ENCODE assay signal across 26 cellular contexts in genomic region chr14:67483599-67484270, GRCh38. TPM values are rescaled to one million over a fixed set of nuclear protein-coding genes. Genes with fewer than 3 reads are reported as not detected.
DNase-seq lines count a peak whose midpoint lies in the region; ATAC-seq, FAIRE-seq and TF ChIP-seq lines count a peak whose summit lies in the region.
"Had no signal": no experiment of that assay in that cellular context is flagged by ENCODE, and none has a peak within 500 bp of the region (broad histone marks: within the 10 kb centered on the region; RNA-seq: fewer than 3 reads in every experiment).

No MANE protein-coding gene starts in this region.

- CTCF ChIA-PET in activated naive CD4-positive, alpha-beta T cell treated with anti-CD3 and anti-CD28 coated beads, Interleukin-2, amount 10 ng/mL, durations not matched to agents 7 days and 5 days (lab: Charles Lee), result no interaction called here
- CTCF ChIA-PET in GM12878 (lab: Yijun Ruan, JAX), result no interaction called here

- no peak for ATAC-seq in GM12878
- ATAC-seq in left colon, result peak; percentile 27
- no peak for ATAC-seq in stimulated activated effector memory CD8-positive, alpha-beta T cell treated with anti-CD3 and anti-CD28 coated beads, Interleukin-12 subunit alpha, Interleukin-12 subunit beta, amount 100 ng/mL, for 72 hours
- no peak for ATAC-seq in HG03520 (IDR thresholded peaks at IDR 0.05; ENCODE audit: unreplicated experiment)
- no peak for ATAC-seq in HG02870 (IDR thresholded peaks at IDR 0.05; ENCODE audit: unreplicated experiment)
- ATAC-seq: activated CD4-positive, CD25-positive, alpha-beta regulatory T cell treated with anti-CD3 and anti-CD28 coated beads, Interleukin-2, amount 50 U/mL, for 24 hours; activated CD8-positive, alpha-beta T cell treated with anti-CD3 and anti-CD28 coated beads, Interleukin-2, amount 10 ng/mL, durations not matched to agents 7 days and 5 days; left lobe of liver had no signal

- H3K27me3 ChIP-seq in GM12878 (replicated peaks in 1 of 2; ENCODE audit: control insufficient read depth in 2 of 2, insufficient read depth in 2 of 2, low read length in 1 of 2), result no peaks in the 10 kb centered on the region
- H3K27me3 ChIP-seq: breast epithelium, stomach had no signal

- 87% methylated on average over 7 of the region's 7 CpGs for WGBS in GM12878 (ENCODE audit: insufficient coverage, insufficient replicate concordance, low lambda C conversion rate, missing lambda C conversion rate)

- peaks cover 4% of the 10 kb centered on the region; the same call in 2 of the 3 replicates for H3K9me3 ChIP-seq in GM12878 (replicated peaks; ENCODE audit: control insufficient read depth, insufficient read depth, low read length)
- H3K9me3 ChIP-seq: breast epithelium, stomach had no signal

- H3K4me2 ChIP-seq in GM12878 (ENCODE audit: control insufficient read depth, insufficient read depth), result peak overlapping the region; percentile 21; the same call in 1 of the 2 replicates
- H3K4me2 ChIP-seq: KMS-11, smooth muscle cell had no signal

- RAD21 ChIA-PET in GM12878 (lab: Charles Lee; ENCODE audit: unreplicated experiment), result no interaction called here

- no peak overlapping the region for H3K9ac ChIP-seq in GM12878 (ENCODE audit: control insufficient read depth, insufficient read depth, low read length)
- H3K9ac ChIP-seq: KMS-11 had no signal

- no peaks in the 10 kb centered on the region for H3K27me3 Mint-ChIP-seq in activated naive CD4-positive, alpha-beta T cell treated with anti-CD3 and anti-CD28 coated beads, Interleukin-2, amount 50 U/mL, for 24 hours
- peaks cover 10% of the 10 kb centered on the region for H3K27me3 Mint-ChIP-seq in activated naive CD4-positive, alpha-beta T cell treated with anti-CD3 and anti-CD28 coated beads, Interleukin-2, amount 10 ng/mL, durations not matched to agents 7 days and 5 days
- H3K27me3 Mint-ChIP-seq: type B pancreatic cell had no signal

- peaks cover 31% of the 10 kb centered on the region for H3K4me1 ChIP-seq in GM12878 (ENCODE audit: control insufficient read depth, insufficient read depth, low read length)
- H3K4me1 ChIP-seq: breast epithelium had no signal

- no peak overlapping the region for H3K4me3 ChIP-seq in GM12878
- H3K4me3 ChIP-seq: breast epithelium, smooth muscle cell, stomach had no signal

- no TSS peak for BruUV-seq in GM12878 (replicated peaks; lab: Mats Ljungman, UMichigan)

- POLR2A ChIA-PET in GM12878 (lab: Charles Lee), result no interaction called here

- no peak overlapping the region for H2AFZ ChIP-seq in GM12878 (ENCODE audit: control insufficient read depth, low read depth, low read length)

- no peaks in the 10 kb centered on the region for H3K36me3 Mint-ChIP-seq in activated naive CD4-positive, alpha-beta T cell treated with anti-CD3 and anti-CD28 coated beads, Interleukin-2, amount 50 U/mL, for 24 hours
- H3K36me3 Mint-ChIP-seq in activated naive CD4-positive, alpha-beta T cell treated with anti-CD3 and anti-CD28 coated beads, Interleukin-2, amount 10 ng/mL, durations not matched to agents 7 days and 5 days, result peaks cover 23% of the 10 kb centered on the region
- H3K36me3 Mint-ChIP-seq in stimulated activated effector memory CD8-positive, alpha-beta T cell treated with anti-CD3 and anti-CD28 coated beads, Interleukin-12 subunit alpha, Interleukin-12 subunit beta, amount 100 ng/mL, for 72 hours, result peaks cover 12% of the 10 kb centered on the region
- H3K36me3 Mint-ChIP-seq: type B pancreatic cell had no signal

- no peak for TF ChIP-seq EP300 in GM12878 (IDR thresholded peaks at IDR 0.05; ENCODE audit: borderline replicate concordance in 1 of 2, control insufficient read depth in 1 of 2, low read depth in 2 of 2, low read length in 2 of 2)

- no peaks in the 10 kb centered on the region for H3K36me3 ChIP-seq in GM12878 (ENCODE audit: control insufficient read depth in 2 of 2, insufficient read depth in 2 of 2, low read length in 1 of 2)
- H3K36me3 ChIP-seq: breast epithelium had no signal

- SMC1A ChIA-PET in GM12878 (lab: Charles Lee; ENCODE audit: uncharacterized antibody, unreplicated experiment), result interaction anchor here (1.0 kb wide), 1 partner anchor 88 kb away, joined by 4 read pairs; no protein-coding TSS in a partner anchor

- no peaks in the 10 kb centered on the region for H3K9me3 Mint-ChIP-seq in activated naive CD4-positive, alpha-beta T cell treated with anti-CD3 and anti-CD28 coated beads, Interleukin-2, amount 50 U/mL, for 24 hours
- H3K9me3 Mint-ChIP-seq in activated naive CD4-positive, alpha-beta T cell treated with anti-CD3 and anti-CD28 coated beads, Interleukin-2, amount 10 ng/mL, durations not matched to agents 7 days and 5 days, result no peaks in the 10 kb centered on the region
- H3K9me3 Mint-ChIP-seq in stimulated activated effector memory CD8-positive, alpha-beta T cell treated with anti-CD3 and anti-CD28 coated beads, Interleukin-12 subunit alpha, Interleukin-12 subunit beta, amount 100 ng/mL, for 72 hours, result no peaks in the 10 kb centered on the region
- H3K9me3 Mint-ChIP-seq: nephron, type B pancreatic cell had no signal

- TF ChIP-seq RAD21 in GM12878 (IDR thresholded peaks at IDR 0.05; ENCODE audit: insufficient read depth, low read depth, low read length), result no peak

- no peak for FAIRE-seq in GM12878 (lab: Jason Lieb, UNC)

- no peak for DNase-seq in activated naive CD4-positive, alpha-beta T cell treated with anti-CD3 and anti-CD28 coated beads, Interleukin-2, amount 10 ng/mL, durations not matched to agents 7 days and 5 days
- no peak for DNase-seq in GM12878 (ENCODE audit: low read depth, low spot score)
- DNase-seq in left colon, result no peak
- no peak for DNase-seq in stimulated activated effector memory CD8-positive, alpha-beta T cell treated with anti-CD3 and anti-CD28 coated beads, Interleukin-12 subunit alpha, Interleukin-12 subunit beta, amount 100 ng/mL, for 72 hours (ENCODE audit: low spot score in 2 of 2)
- DNase-seq in NCI-H1092 treated with DMSO at 0.1 percent for 48 hours (lab: John Stamatoyannopoulos, UW), result no peak
- DNase-seq: activated CD8-positive, alpha-beta T cell treated with anti-CD3 and anti-CD28 coated beads, Interleukin-2, amount 10 ng/mL, durations not matched to agents 7 days and 5 days; activated naive CD4-positive, alpha-beta T cell; amniotic stem cell; Calu3; cortex of kidney; H7; midbrain; MV-4-11; NCI-H187; stimulated activated CD4-positive, alpha-beta T cell treated with anti-CD3 and anti-CD28 coated beads, Interleukin-4, amount 100 ng/mL, for 1 hour; stomach had no signal

- H3K27ac Mint-ChIP-seq in activated naive CD4-positive, alpha-beta T cell treated with anti-CD3 and anti-CD28 coated beads, Interleukin-2, amount 50 U/mL, for 24 hours, result peak overlapping the region; percentile 80
- H3K27ac Mint-ChIP-seq in activated naive CD4-positive, alpha-beta T cell treated with anti-CD3 and anti-CD28 coated beads, Interleukin-2, amount 10 ng/mL, durations not matched to agents 7 days and 5 days, result no peak overlapping the region
- peak overlapping the region; percentile 68 for H3K27ac Mint-ChIP-seq in stimulated activated effector memory CD8-positive, alpha-beta T cell treated with anti-CD3 and anti-CD28 coated beads, Interleukin-12 subunit alpha, Interleukin-12 subunit beta, amount 100 ng/mL, for 72 hours
- H3K27ac Mint-ChIP-seq: activated CD8-positive, alpha-beta T cell treated with anti-CD3 and anti-CD28 coated beads, Interleukin-2, amount 10 ng/mL, durations not matched to agents 7 days and 5 days; nephron; type B pancreatic cell had no signal

- no peak for TF ChIP-seq POLR2A in GM12878 (IDR thresholded peaks at IDR 0.05; ENCODE audit: low read depth, low read length)

- H3K27ac ChIP-seq in GM12878 (ENCODE audit: control insufficient read depth, insufficient read depth), result no peak overlapping the region
- H3K27ac ChIP-seq: breast epithelium, KMS-11, stomach had no signal

- H3K4me3 Mint-ChIP-seq in activated naive CD4-positive, alpha-beta T cell treated with anti-CD3 and anti-CD28 coated beads, Interleukin-2, amount 50 U/mL, for 24 hours, result no peak overlapping the region
- no peak overlapping the region for H3K4me3 Mint-ChIP-seq in activated naive CD4-positive, alpha-beta T cell treated with anti-CD3 and anti-CD28 coated beads, Interleukin-2, amount 10 ng/mL, durations not matched to agents 7 days and 5 days
- no peak overlapping the region for H3K4me3 Mint-ChIP-seq in stimulated activated effector memory CD8-positive, alpha-beta T cell treated with anti-CD3 and anti-CD28 coated beads, Interleukin-12 subunit alpha, Interleukin-12 subunit beta, amount 100 ng/mL, for 72 hours
- H3K4me3 Mint-ChIP-seq: activated CD8-positive, alpha-beta T cell treated with anti-CD3 and anti-CD28 coated beads, Interleukin-2, amount 10 ng/mL, durations not matched to agents 7 days and 5 days; nephron; type B pancreatic cell had no signal

- intact Hi-C loops in GM12878 (cut with micrococcal nuclease; ENCODE audit: unreplicated experiment), result no loop called here
- intact Hi-C loops in left colon (cut with DNase I, micrococcal nuclease), result no loop called here

- in situ Hi-C loops in GM12878 (cut with MboI), result no loop called here

- no peak for TF ChIP-seq CTCF in GM12878 (IDR thresholded peaks at IDR 0.05 in 2 of 3, conservative IDR thresholded peaks at IDR 0.05 in 1 of 3; ENCODE audit: control insufficient read depth in 2 of 3, extremely low read depth in 1 of 3, insufficient read depth in 1 of 3, low read depth in 3 of 3, low read length in 3 of 3)

- H3K4me1 Mint-ChIP-seq in activated naive CD4-positive, alpha-beta T cell treated with anti-CD3 and anti-CD28 coated beads, Interleukin-2, amount 50 U/mL, for 24 hours, result peaks cover 79% of the 10 kb centered on the region
- H3K4me1 Mint-ChIP-seq in activated naive CD4-positive, alpha-beta T cell treated with anti-CD3 and anti-CD28 coated beads, Interleukin-2, amount 10 ng/mL, durations not matched to agents 7 days and 5 days, result peaks cover 43% of the 10 kb centered on the region
- peaks cover 49% of the 10 kb centered on the region for H3K4me1 Mint-ChIP-seq in stimulated activated effector memory CD8-positive, alpha-beta T cell treated with anti-CD3 and anti-CD28 coated beads, Interleukin-12 subunit alpha, Interleukin-12 subunit beta, amount 100 ng/mL, for 72 hours

- H3K79me2 ChIP-seq in GM12878 (ENCODE audit: control insufficient read depth, insufficient read depth, low read length), result no peaks in the 10 kb centered on the region

- no peaks in the 10 kb centered on the region for H4K20me1 ChIP-seq in GM12878 (ENCODE audit: control insufficient read depth, insufficient read depth)

RNA-seq across cellular contexts. Expression of gene TMEM229B, which starts 4.8 kb away (rescaled TPM):
- total RNA-seq in GM12878 (2013; cell fraction: nucleolus; rRNA removed), result 0.27 and 0.67 TPM in 2 replicates
- 3.8 and 4.0 TPM in 2 replicates for total RNA-seq in GM12878 (2014; rRNA removed)
- total RNA-seq in GM12878 (2014; rRNA removed; fragmentation: Illumina TruSeq; extraction: Trizol), result 2.1 and 2.2 TPM in 2 replicates
- total RNA-seq in GM12878 (2021), result 5.1 and 5.2 TPM in 2 replicates
- 0.55 TPM for polyA plus RNA-seq in GM12878 (2011; ENCODE audit: low read depth)
- 0.88 and 1.3 TPM in 2 replicates for polyA plus RNA-seq in GM12878 (2011; rRNA removed)
- polyA plus RNA-seq in GM12878 (2011; cell fraction: cytosol; rRNA removed), result 2.6 and 3.1 TPM in 2 replicates
- polyA plus RNA-seq in GM12878 (2011; cell fraction: nucleus; rRNA removed), result 0.87 and 1.7 TPM in 2 replicates
- 0.35 and 0.42 TPM in 2 replicates for polyA plus RNA-seq in GM12878 (2012)
- 3.2 and 3.4 TPM in 2 replicates for polyA plus RNA-seq in GM12878 (2014; fragmentation: Illumina TruSeq; extraction: Trizol)
- under 1 TPM; 0.24 to 0.32 TPM for polyA plus RNA-seq in GM12878 (2014; fragmentation: Nextera tagmentation; extraction: Ambion mirVana)
- 3.3 and 5.3 TPM in 2 replicates for polyA plus RNA-seq in GM12878 (2014; rRNA removed)
- 1 to 10 TPM in 1 of 2 experiments, under 1 TPM in 1; 0.72 to 1.3 TPM for polyA plus RNA-seq in GM12878 (2016; fragmentation: Nextera tagmentation; extraction: Ambion mirVana)
- 2.9 TPM in 2 replicates for polyA minus RNA-seq in GM12878 (2011; rRNA and poly(A)+ RNA removed)
- 0.53 and 1.2 TPM in 2 replicates for polyA minus RNA-seq in GM12878 (2011; cell fraction: cytosol; rRNA and poly(A)+ RNA removed)
- polyA minus RNA-seq in GM12878 (2011; cell fraction: nucleus; rRNA and poly(A)+ RNA removed), result 1.6 and 3.6 TPM in 2 replicates
- 10 to 100 TPM in 1 of 2 donors, 1 to 10 TPM in 1; 5.0 to 10.3 TPM for total RNA-seq in left colon

RNA-seq across cellular contexts. Expression of gene PLEKHH1, which starts 49.4 kb away (rescaled TPM):
- 0.50 and 0.73 TPM in 2 replicates for total RNA-seq in GM12878 (2013; cell fraction: nucleolus; rRNA removed)
- total RNA-seq in GM12878 (2014; rRNA removed) (0.40 and 0.87 TPM in 2 replicates), GM12878 (2014; rRNA removed; fragmentation: Illumina TruSeq; extraction: Trizol) (0.32 and 0.67 TPM in 2 replicates), GM12878 (2021) (0.95 and 1.4 TPM in 2 replicates), left colon (10 to 100 TPM; 54.0 to 63.2 TPM)
- polyA plus RNA-seq in GM12878 (2011; ENCODE audit: low read depth), result 0.31 TPM
- polyA plus RNA-seq in GM12878 (2011; rRNA removed) (0.16 and 0.30 TPM in 2 replicates), GM12878 (2014; fragmentation: Illumina TruSeq; extraction: Trizol) (0.59 and 0.60 TPM in 2 replicates), GM12878 (2014; fragmentation: Nextera tagmentation; extraction: Ambion mirVana) (under 1 TPM; 0.11 to 0.22 TPM), GM12878 (2014; rRNA removed) (0.42 and 0.76 TPM in 2 replicates), GM12878 (2016; fragmentation: Nextera tagmentation; extraction: Ambion mirVana) (under 1 TPM; 0.23 to 0.66 TPM)
- polyA plus RNA-seq in GM12878 (2011; cell fraction: cytosol; rRNA removed), result 0.37 and 0.46 TPM in 2 replicates
- polyA plus RNA-seq in GM12878 (2011; cell fraction: nucleus; rRNA removed), result 1.0 and 1.3 TPM in 2 replicates
- 0.34 and 0.65 TPM in 2 replicates for polyA plus RNA-seq in GM12878 (2012)
- polyA minus RNA-seq in GM12878 (2011; rRNA and poly(A)+ RNA removed), result 0.07 and 0.82 TPM in 2 replicates
- polyA minus RNA-seq in GM12878 (2011; cell fraction: cytosol; rRNA and poly(A)+ RNA removed), result not detected in 2 replicates
- 0.73 and 1.8 TPM in 2 replicates for polyA minus RNA-seq in GM12878 (2011; cell fraction: nucleus; rRNA and poly(A)+ RNA removed)

Comparison
In these comparisons a context has a peak if more than half of its experiments do, and no peak if none do; other contexts are left out.
1. RNA of gene PLEKHH1, which starts 49.4 kb away (total RNA-seq): 54.0 to 63.2 TPM in left colon; 0.32 to 1.4 TPM in GM12878; every median in the first group is over 10 times any median in the second.